In the genomic region with DNA sequence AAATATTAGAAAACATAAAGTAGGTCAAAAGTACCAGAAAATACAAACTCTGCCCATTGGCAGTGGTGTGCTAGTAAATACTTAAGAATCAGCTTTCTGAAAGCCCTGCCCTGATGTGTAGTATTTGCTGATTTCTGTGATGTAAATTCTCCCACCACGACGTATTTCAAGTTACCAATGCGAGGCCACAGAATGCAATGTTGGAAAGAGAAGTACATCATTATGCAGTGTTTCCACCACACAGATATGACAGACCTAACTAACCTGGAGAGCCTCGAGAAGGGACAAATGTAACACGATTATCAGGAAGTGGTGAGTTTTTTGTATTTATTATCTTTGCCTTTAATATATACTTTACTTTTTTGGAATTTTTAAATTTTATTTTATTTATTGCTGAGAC, we compare ENCODE assay signal across 19 cellular contexts. TPM values are rescaled to one million over a fixed set of nuclear protein-coding genes. Genes with fewer than 3 reads are reported as not detected.
DNase-seq lines count a peak whose midpoint lies in the region; ATAC-seq and TF ChIP-seq lines count a peak whose summit lies in the region.
"Had no signal": no experiment of that assay in that cellular context is flagged by ENCODE, and none has a peak within 500 bp of the region (broad histone marks: within the 10 kb centered on the region; RNA-seq: fewer than 3 reads in every experiment).

No MANE protein-coding gene starts in this region.

- no peaks in the 10 kb centered on the region for H3K9me3 Mint-ChIP-seq in activated naive CD8-positive, alpha-beta T cell treated with anti-CD3 and anti-CD28 coated beads, Interleukin-2, amount 10 ng/mL, durations not matched to agents 7 days and 5 days
- no peaks in the 10 kb centered on the region for H3K9me3 Mint-ChIP-seq in activated naive CD8-positive, alpha-beta T cell treated with anti-CD3 and anti-CD28 coated beads for 36 hours
- no peaks in the 10 kb centered on the region for H3K9me3 Mint-ChIP-seq in WTC11
- no peaks in the 10 kb centered on the region for H3K9me3 Mint-ChIP-seq in nephron
- H3K9me3 Mint-ChIP-seq: activated naive CD4-positive, alpha-beta T cell treated with anti-CD3 and anti-CD28 coated beads, Interleukin-2, amount 50 U/mL, for 24 hours had no signal

- TF ChIP-seq CTCF in WTC11 (IDR thresholded peaks at IDR 0.05) (no peak), nephron (IDR thresholded peaks at IDR 0.05; ENCODE audit: unreplicated experiment in 3 of 3) (no peak), uterus (IDR thresholded peaks at IDR 0.05) (no peak)

- H3K27ac Mint-ChIP-seq in activated naive CD8-positive, alpha-beta T cell treated with anti-CD3 and anti-CD28 coated beads, Interleukin-2, amount 10 ng/mL, durations not matched to agents 7 days and 5 days: peak overlapping the region; percentile 30
- H3K27ac Mint-ChIP-seq in activated naive CD8-positive, alpha-beta T cell treated with anti-CD3 and anti-CD28 coated beads for 36 hours: no peak overlapping the region
- H3K27ac Mint-ChIP-seq in WTC11: peak overlapping the region; percentile 60; the same call in 1 of the 2 replicates
- peak overlapping the region; percentile 49 to 97 (median 53) for H3K27ac Mint-ChIP-seq in nephron
- H3K27ac Mint-ChIP-seq: activated naive CD4-positive, alpha-beta T cell treated with anti-CD3 and anti-CD28 coated beads, Interleukin-2, amount 50 U/mL, for 24 hours; CD4-positive, CD25-positive, alpha-beta regulatory T cell had no signal

- intact Hi-C loops in uterus (cut with DNase I; ENCODE audit: low total_unique reads): no loop called here

- peaks cover 2% of the 10 kb centered on the region for H3K36me3 Mint-ChIP-seq in activated naive CD8-positive, alpha-beta T cell treated with anti-CD3 and anti-CD28 coated beads, Interleukin-2, amount 10 ng/mL, durations not matched to agents 7 days and 5 days
- no peaks in the 10 kb centered on the region for H3K36me3 Mint-ChIP-seq in activated naive CD8-positive, alpha-beta T cell treated with anti-CD3 and anti-CD28 coated beads for 36 hours
- H3K36me3 Mint-ChIP-seq in WTC11: no peaks in the 10 kb centered on the region
- no peaks in the 10 kb centered on the region for H3K36me3 Mint-ChIP-seq in nephron (ENCODE audit: low read depth)
- H3K36me3 Mint-ChIP-seq: activated naive CD4-positive, alpha-beta T cell treated with anti-CD3 and anti-CD28 coated beads, Interleukin-2, amount 50 U/mL, for 24 hours; CD4-positive, CD25-positive, alpha-beta regulatory T cell had no signal

- H3K27me3 Mint-ChIP-seq in activated naive CD8-positive, alpha-beta T cell treated with anti-CD3 and anti-CD28 coated beads, Interleukin-2, amount 10 ng/mL, durations not matched to agents 7 days and 5 days: no peaks in the 10 kb centered on the region
- no peaks in the 10 kb centered on the region for H3K27me3 Mint-ChIP-seq in activated naive CD8-positive, alpha-beta T cell treated with anti-CD3 and anti-CD28 coated beads for 36 hours
- H3K27me3 Mint-ChIP-seq in WTC11 (ENCODE audit: low read depth) (no peaks in the 10 kb centered on the region), nephron (ENCODE audit: low read depth) (no peaks in the 10 kb centered on the region)
- H3K27me3 Mint-ChIP-seq: activated naive CD4-positive, alpha-beta T cell treated with anti-CD3 and anti-CD28 coated beads, Interleukin-2, amount 50 U/mL, for 24 hours; CD4-positive, CD25-positive, alpha-beta regulatory T cell had no signal

- TF ChIP-seq POLR2A in uterus (IDR thresholded peaks at IDR 0.05): no peak

- DNase-seq in activated naive CD8-positive, alpha-beta T cell treated with anti-CD3 and anti-CD28 coated beads, Interleukin-2, amount 10 ng/mL, durations not matched to agents 7 days and 5 days: no peak
- no peak for DNase-seq in activated naive CD8-positive, alpha-beta T cell treated with anti-CD3 and anti-CD28 coated beads for 36 hours
- DNase-seq in WTC11 (ENCODE audit: low spot score) (no peak), uterus (no peak), HuH-7 (ENCODE audit: low spot score) (no peak)
- DNase-seq: activated CD4-positive, alpha-beta T cell treated with anti-CD3 and anti-CD28 coated beads for 48 hours; activated T-cell treated with anti-CD3 and anti-CD28 coated beads for 4 hours; CD4-positive, CD25-positive, alpha-beta regulatory T cell; DMS79; KG1; NCI-H1436; NK-92 treated with Interleukin-12 subunit alpha and Interleukin-12 subunit beta, amount 100 ng/mL, for 24 hours; SJCRH30 had no signal

- POLR2A ChIA-PET in activated naive CD8-positive, alpha-beta T cell treated with anti-CD3 and anti-CD28 coated beads, Interleukin-2, amount 10 ng/mL, durations not matched to agents 7 days and 5 days (lab: Charles Lee): no interaction called here
- POLR2A ChIA-PET in WTC11 (lab: Charles Lee): no interaction called here

- H3K4me3 Mint-ChIP-seq in activated naive CD8-positive, alpha-beta T cell treated with anti-CD3 and anti-CD28 coated beads, Interleukin-2, amount 10 ng/mL, durations not matched to agents 7 days and 5 days: no peak overlapping the region
- no peak overlapping the region for H3K4me3 Mint-ChIP-seq in activated naive CD8-positive, alpha-beta T cell treated with anti-CD3 and anti-CD28 coated beads for 36 hours
- H3K4me3 Mint-ChIP-seq in WTC11: no peak overlapping the region
- no peak overlapping the region for H3K4me3 Mint-ChIP-seq in nephron
- H3K4me3 Mint-ChIP-seq: activated naive CD4-positive, alpha-beta T cell treated with anti-CD3 and anti-CD28 coated beads, Interleukin-2, amount 50 U/mL, for 24 hours; CD4-positive, CD25-positive, alpha-beta regulatory T cell had no signal

- H3K36me3 ChIP-seq in uterus: no peaks in the 10 kb centered on the region
- H3K36me3 ChIP-seq: breast epithelium, SJCRH30, tibial nerve had no signal

- H3K4me1 ChIP-seq in uterus: no peaks in the 10 kb centered on the region
- H3K4me1 ChIP-seq: breast epithelium had no signal

- no peak for ATAC-seq in activated naive CD8-positive, alpha-beta T cell treated with anti-CD3 and anti-CD28 coated beads, Interleukin-2, amount 10 ng/mL, durations not matched to agents 7 days and 5 days (ENCODE audit: low read depth)
- ATAC-seq in WTC11 (no peak), GM21825 (IDR thresholded peaks at IDR 0.05; ENCODE audit: unreplicated experiment) (no peak), HG03378 (IDR thresholded peaks at IDR 0.05; ENCODE audit: unreplicated experiment) (no peak)

- H3K9me3 ChIP-seq in uterus: no peaks in the 10 kb centered on the region
- H3K9me3 ChIP-seq: breast epithelium, SJCRH30, tibial nerve had no signal

- CTCF ChIA-PET in WTC11 (lab: Charles Lee): interaction anchor here (1.0 to 3.0 kb wide), 2 partner anchors 11 to 169 kb away, joined by 3 to 10 read pairs; no protein-coding TSS in a partner anchor

- peak overlapping the region; percentile 39 to 68 for H3K27ac ChIP-seq in uterus
- H3K27ac ChIP-seq: SJCRH30 had no signal

- H3K27me3 ChIP-seq in uterus: no peaks in the 10 kb centered on the region
- H3K27me3 ChIP-seq: breast epithelium, tibial nerve had no signal

- peaks cover 48% of the 10 kb centered on the region for H3K4me1 Mint-ChIP-seq in activated naive CD8-positive, alpha-beta T cell treated with anti-CD3 and anti-CD28 coated beads, Interleukin-2, amount 10 ng/mL, durations not matched to agents 7 days and 5 days
- H3K4me1 Mint-ChIP-seq in activated naive CD8-positive, alpha-beta T cell treated with anti-CD3 and anti-CD28 coated beads for 36 hours: peaks cover 41% of the 10 kb centered on the region
- H3K4me1 Mint-ChIP-seq in WTC11 (peaks cover 35% of the 10 kb centered on the region), nephron (peaks cover 13% of the 10 kb centered on the region)

- H3K4me3 ChIP-seq in uterus: no peak overlapping the region
- H3K4me3 ChIP-seq: breast epithelium, SJCRH30, tibial nerve had no signal

TF ChIP-seq in WTC11, 78 proteins besides CTCF, POLR2A, EP300 and RAD21 (continues in another document):
- TF ChIP-seq, protein P1, sequence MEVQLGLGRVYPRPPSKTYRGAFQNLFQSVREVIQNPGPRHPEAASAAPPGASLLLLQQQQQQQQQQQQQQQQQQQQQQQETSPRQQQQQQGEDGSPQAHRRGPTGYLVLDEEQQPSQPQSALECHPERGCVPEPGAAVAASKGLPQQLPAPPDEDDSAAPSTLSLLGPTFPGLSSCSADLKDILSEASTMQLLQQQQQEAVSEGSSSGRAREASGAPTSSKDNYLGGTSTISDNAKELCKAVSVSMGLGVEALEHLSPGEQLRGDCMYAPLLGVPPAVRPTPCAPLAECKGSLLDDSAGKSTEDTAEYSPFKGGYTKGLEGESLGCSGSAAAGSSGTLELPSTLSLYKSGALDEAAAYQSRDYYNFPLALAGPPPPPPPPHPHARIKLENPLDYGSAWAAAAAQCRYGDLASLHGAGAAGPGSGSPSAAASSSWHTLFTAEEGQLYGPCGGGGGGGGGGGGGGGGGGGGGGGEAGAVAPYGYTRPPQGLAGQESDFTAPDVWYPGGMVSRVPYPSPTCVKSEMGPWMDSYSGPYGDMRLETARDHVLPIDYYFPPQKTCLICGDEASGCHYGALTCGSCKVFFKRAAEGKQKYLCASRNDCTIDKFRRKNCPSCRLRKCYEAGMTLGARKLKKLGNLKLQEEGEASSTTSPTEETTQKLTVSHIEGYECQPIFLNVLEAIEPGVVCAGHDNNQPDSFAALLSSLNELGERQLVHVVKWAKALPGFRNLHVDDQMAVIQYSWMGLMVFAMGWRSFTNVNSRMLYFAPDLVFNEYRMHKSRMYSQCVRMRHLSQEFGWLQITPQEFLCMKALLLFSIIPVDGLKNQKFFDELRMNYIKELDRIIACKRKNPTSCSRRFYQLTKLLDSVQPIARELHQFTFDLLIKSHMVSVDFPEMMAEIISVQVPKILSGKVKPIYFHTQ (CRISPR knock-in tag; IDR thresholded peaks at IDR 0.05): no peak
- TF ChIP-seq IRF2 (CRISPR knock-in tag; IDR thresholded peaks at IDR 0.05; ENCODE audit: borderline replicate concordance, low read depth): no peak
- TF ChIP-seq SP1 (CRISPR knock-in tag; conservative IDR thresholded peaks at IDR 0.05): no peak
- no peak for TF ChIP-seq MLX (CRISPR knock-in tag; IDR thresholded peaks at IDR 0.05)
- no peak for TF ChIP-seq ZNF121 (CRISPR knock-in tag; IDR thresholded peaks at IDR 0.05)

RNA-seq across cellular contexts. Expression of gene MAP3K8, which starts 11.7 kb away (rescaled TPM):
- 10 to 100 TPM; 27.7 to 28.3 TPM for total RNA-seq in activated naive CD8-positive, alpha-beta T cell treated with anti-CD3 and anti-CD28 coated beads, Interleukin-2, amount 10 ng/mL, durations not matched to agents 7 days and 5 days
- total RNA-seq in activated naive CD8-positive, alpha-beta T cell treated with anti-CD3 and anti-CD28 coated beads for 36 hours: 10 to 100 TPM; 18.0 to 18.5 TPM
- 9.8 to 13.8 TPM (median 11.8 TPM) in 3 replicates for total RNA-seq in WTC11 (2021)
- 10 to 100 TPM; 13.3 to 63.0 (median 24.4) TPM for total RNA-seq in uterus
